ENCODE assay signal across 8 cellular contexts in the genomic region with DNA sequence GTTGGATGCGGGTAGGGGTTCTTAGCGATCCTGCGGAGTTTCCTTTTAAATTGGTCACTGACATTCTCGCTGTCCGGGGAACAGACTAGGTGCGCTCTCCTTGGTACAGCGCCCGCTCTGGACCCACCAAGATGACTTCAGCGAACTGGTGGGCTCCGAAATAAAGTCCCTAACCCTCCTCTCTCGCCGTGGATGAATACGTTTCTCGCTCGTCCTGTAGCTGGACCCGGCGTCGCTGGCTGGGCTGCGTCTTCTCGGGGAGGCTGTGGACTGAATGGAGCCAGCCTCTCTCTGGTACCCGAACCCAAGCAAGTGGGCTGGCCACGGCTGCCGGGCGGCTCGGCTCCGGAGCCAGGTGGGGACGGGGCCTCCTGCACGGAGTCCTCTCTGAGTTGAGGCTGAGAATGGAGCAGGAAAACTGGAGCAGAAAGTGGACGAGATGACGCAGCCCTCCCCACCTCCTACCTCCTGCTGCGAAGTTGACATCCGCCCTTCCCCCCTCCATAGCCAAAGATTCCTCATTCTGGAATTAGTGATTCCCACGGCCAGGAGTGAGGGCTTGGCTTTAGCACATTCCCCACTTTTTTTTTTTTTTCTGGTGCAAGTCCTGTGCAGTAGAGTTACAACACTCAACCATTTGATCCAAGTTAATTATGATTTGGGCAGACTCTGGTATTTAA. TPM values are rescaled to one million over a fixed set of nuclear protein-coding genes. Genes with fewer than 3 reads are reported as not detected.
DNase-seq lines count a peak whose midpoint lies in the region; ATAC-seq and TF ChIP-seq lines count a peak whose summit lies in the region.

No MANE protein-coding gene starts in this region.

- H3K36me3 Mint-ChIP-seq in CD8-positive, alpha-beta memory T cell = no peaks in the 10 kb centered on the region

- no peak for DNase-seq in CD8-positive, alpha-beta memory T cell
- DNase-seq in NCI-H69 (lab: John Stamatoyannopoulos, UW) (peak; percentile 69), esophagus squamous epithelium (lab: John Stamatoyannopoulos, UW) (no peak), osteoblast (ENCODE audit: insufficient read length, low spot score, missing footprints) (peak; percentile 98), NCI-H1048 (lab: John Stamatoyannopoulos, UW) (no peak), OCI-M1 (lab: John Stamatoyannopoulos, UW) (no peak)

- peaks cover 13% of the 10 kb centered on the region for H4K20me1 ChIP-seq in osteoblast (ENCODE audit: insufficient read depth, low read length)

- peaks cover 7% of the 10 kb centered on the region for H3K4me1 ChIP-seq in CD8-positive, alpha-beta memory T cell (ENCODE audit: insufficient read depth, low read length)
- peaks cover 12 to 74% (median 26%) of the 10 kb centered on the region in 3 donors for H3K4me1 ChIP-seq in esophagus squamous epithelium
- peaks cover 45% of the 10 kb centered on the region for H3K4me1 ChIP-seq in osteoblast (ENCODE audit: insufficient read depth, low read length)

- no peaks in the 10 kb centered on the region for H3K9me3 ChIP-seq in CD8-positive, alpha-beta memory T cell (ENCODE audit: low read length)
- H3K9me3 ChIP-seq in esophagus squamous epithelium (no peaks in the 10 kb centered on the region), osteoblast (ENCODE audit: low read depth, low read length) (no peaks in the 10 kb centered on the region)

- H3K27me3 Mint-ChIP-seq in CD8-positive, alpha-beta memory T cell = peaks cover 36 to 63% of the 10 kb centered on the region in 2 donors

- peak overlapping the region; percentile 78 for H2AFZ ChIP-seq in osteoblast (ENCODE audit: low read length)

- TF ChIP-seq CTCF in esophagus squamous epithelium (IDR thresholded peaks at IDR 0.05) = no peak
- no peak for TF ChIP-seq CTCF in osteoblast (IDR thresholded peaks at IDR 0.05; ENCODE audit: extremely low read depth, low read depth, low read length)

- CTCF ChIA-PET in CD8-positive, alpha-beta memory T cell (lab: Charles Lee) = no interaction called here

- no peaks in the 10 kb centered on the region for H3K9me3 Mint-ChIP-seq in CD8-positive, alpha-beta memory T cell

- POLR2A ChIA-PET in CD8-positive, alpha-beta memory T cell (lab: Charles Lee) = no interaction called here

- 13 to 26% methylated on average over 10 to 14 of the region's 33 CpGs for WGBS in esophagus squamous epithelium, 2 donors

- H3K4me3 ChIP-seq in CD8-positive, alpha-beta memory T cell (ENCODE audit: low read length) = no peak overlapping the region
- peak overlapping the region; percentile 67 to 94 (median 81) for H3K4me3 ChIP-seq in esophagus squamous epithelium
- H3K4me3 ChIP-seq in osteoblast (ENCODE audit: insufficient read depth, low read length) = peak overlapping the region; percentile 90

- H3K27ac ChIP-seq in CD8-positive, alpha-beta memory T cell (ENCODE audit: low read depth, low read length) = no peak overlapping the region
- H3K27ac ChIP-seq in esophagus squamous epithelium (peak overlapping the region; percentile 63 to 95 (median 92)), osteoblast (ENCODE audit: low read depth, low read length) (peak overlapping the region; percentile 59)

- peaks cover 12 to 29% (median 23%) of the 10 kb centered on the region in 3 donors for H3K4me1 Mint-ChIP-seq in CD8-positive, alpha-beta memory T cell

- TF ChIP-seq POLR2A in esophagus squamous epithelium (IDR thresholded peaks at IDR 0.05) = no peak

- ATAC-seq in HG02852 (IDR thresholded peaks at IDR 0.05; ENCODE audit: unreplicated experiment) = no peak
- ATAC-seq in GM18519 (IDR thresholded peaks at IDR 0.05; ENCODE audit: low FRiP score, unreplicated experiment) = no peak

- H3K27ac Mint-ChIP-seq in CD8-positive, alpha-beta memory T cell = no peak overlapping the region

- peaks cover 46% of the 10 kb centered on the region for H3K79me2 ChIP-seq in osteoblast (ENCODE audit: insufficient read depth, low read length)

- H3K4me2 ChIP-seq in osteoblast (ENCODE audit: insufficient read depth, low read length) = peak overlapping the region; percentile 84

- peak overlapping the region in 6 of 7 donors; percentile 1 to 56 (median 38) for H3K4me3 Mint-ChIP-seq in CD8-positive, alpha-beta memory T cell

- intact Hi-C loops in esophagus squamous epithelium (cut with DNase I) = no loop called here

- no peaks in the 10 kb centered on the region for H3K36me3 ChIP-seq in CD8-positive, alpha-beta memory T cell (ENCODE audit: insufficient read depth, low read length)
- no peaks in the 10 kb centered on the region for H3K36me3 ChIP-seq in esophagus squamous epithelium
- no peaks in the 10 kb centered on the region for H3K36me3 ChIP-seq in osteoblast (ENCODE audit: insufficient read depth, low read length)

- H3K27me3 ChIP-seq in CD8-positive, alpha-beta memory T cell (ENCODE audit: insufficient read depth, low read length, poor library complexity, severe bottlenecking) = peaks cover 47% of the 10 kb centered on the region
- H3K27me3 ChIP-seq in esophagus squamous epithelium (peaks cover 0 to 32% (median 3%) of the 10 kb centered on the region in 4 donors), osteoblast (ENCODE audit: insufficient read depth, low read length) (peaks cover 27% of the 10 kb centered on the region)

RNA-seq across cellular contexts. Expression of a gene that starts 1.5 kb away (rescaled TPM):
- total RNA-seq in CD8-positive, alpha-beta memory T cell = under 1 TPM; 0.11 to 0.13 TPM
- polyA plus RNA-seq in CD8-positive, alpha-beta memory T cell = 0.06 TPM
- total RNA-seq in esophagus squamous epithelium (10 to 100 TPM; 18.9 to 48.1 (median 28.4) TPM), osteoblast (90.8 and 135 TPM in 2 replicates)

Comparison
In these comparisons a context has a peak if more than half of its experiments do, and no peak if none do; other contexts are left out.
1. DNase-seq: peak in NCI-H69 (single experiment) and osteoblast (single experiment); none in CD8-positive, alpha-beta memory T cell (0 of 5), esophagus squamous epithelium (single experiment), NCI-H1048 (single experiment) and OCI-M1 (single experiment).
2. RNA of a gene that starts 1.5 kb away (total RNA-seq): 90.8 to 135 TPM in osteoblast and 18.9 to 48.1 TPM in esophagus squamous epithelium; 0.11 to 0.13 TPM in CD8-positive, alpha-beta memory T cell; every median in the first group is over 10 times any median in the second.